ENCODE assay signal across 9 cellular contexts in genomic region chr7:149669121-149669818, GRCh38.
A peak's percentile ranks its signal among the peaks of the same experiment; 100 is the strongest.
DNase-seq lines count a peak whose midpoint lies in the region; ATAC-seq and TF ChIP-seq lines count a peak whose summit lies in the region.
"Had no signal": no experiment of that assay in that cellular context is flagged by ENCODE, and none has a peak within 500 bp of the region (broad histone marks: within the 10 kb centered on the region; RNA-seq: fewer than 3 reads in every experiment).

No MANE protein-coding gene starts in this region.

- H3K4me3 ChIP-seq in AG10803 (ENCODE audit: low read length) (no peak overlapping the region), RWPE2 (ENCODE audit: severe bottlenecking) (no peak overlapping the region)
- H3K4me3 ChIP-seq: skin epidermis had no signal

- no peaks in the 10 kb centered on the region for H3K9me3 ChIP-seq in RWPE2 (ENCODE audit: severe bottlenecking)

- H3K27me3 ChIP-seq in RWPE2 (ENCODE audit: insufficient read depth, poor library complexity, severe bottlenecking) = peaks cover 7% of the 10 kb centered on the region

- peaks cover 37 to 62% of the 10 kb centered on the region in 2 donors for H3K27me3 Mint-ChIP-seq in natural killer cell (ENCODE audit: low read depth in 2 of 2)

- no peak overlapping the region for H3K27ac Mint-ChIP-seq in natural killer cell

- no peaks in the 10 kb centered on the region for H3K4me1 Mint-ChIP-seq in natural killer cell

- H3K9me3 Mint-ChIP-seq in natural killer cell = no peaks in the 10 kb centered on the region

- H3K36me3 ChIP-seq in RWPE2 (ENCODE audit: low read depth) = no peaks in the 10 kb centered on the region

- H3K4me3 Mint-ChIP-seq in natural killer cell = no peak overlapping the region

- TF ChIP-seq CTCF in AG10803 (conservative IDR thresholded peaks at IDR 0.05; ENCODE audit: low read length) (peak; percentile 75), GM12872 (IDR thresholded peaks at IDR 0.05; ENCODE audit: insufficient read depth, low read depth, low read length) (peak; percentile 45; the same call in 2 of the 3 replicates), RWPE2 (IDR thresholded peaks at IDR 0.05; ENCODE audit: poor library complexity, severe bottlenecking) (peak; percentile 62), natural killer cell (IDR thresholded peaks at IDR 0.05) (no peak)

- DNase-seq in AG10803 (ENCODE audit: low read depth) (peak; percentile 53), RWPE2 (ENCODE audit: low spot score) (no peak), foreskin melanocyte (peak; percentile 25), HK-2 (ENCODE audit: unreplicated experiment) (no peak), natural killer cell (no peak), HuH-7.5 (ENCODE audit: low spot score) (no peak)
- no peak for DNase-seq in stimulated activated CD8-positive, alpha-beta memory T cell treated with anti-CD3 and anti-CD28 coated beads, Interleukin-4, amount 100 ng/mL, for 48 hours

- ATAC-seq in RWPE2 (ENCODE audit: low read depth) = no peak
- no peak for ATAC-seq in natural killer cell

- intact Hi-C loops in natural killer cell (cut with micrococcal nuclease) = loop anchor here (1.0 to 10.0 kb wide), 2 partner anchors 73 to 606 kb away; no protein-coding TSS in a partner anchor

- no peaks in the 10 kb centered on the region for H3K4me1 ChIP-seq in RWPE2 (ENCODE audit: insufficient read depth, poor library complexity, severe bottlenecking)

- H3K27ac ChIP-seq in RWPE2 (ENCODE audit: poor library complexity, severe bottlenecking) = no peak overlapping the region
- H3K27ac ChIP-seq: skin epidermis had no signal

- H3K36me3 Mint-ChIP-seq in natural killer cell = no peaks in the 10 kb centered on the region

Comparison
In these comparisons a context has a peak if more than half of its experiments do, and no peak if none do; other contexts are left out.
1. DNase-seq: peak in AG10803 (single experiment) and foreskin melanocyte (single experiment); none in RWPE2 (single experiment), HK-2 (single experiment), natural killer cell (single experiment), stimulated activated CD8-positive, alpha-beta memory T cell treated with anti-CD3 and anti-CD28 coated beads, Interleukin-4, amount 100 ng/mL, for 48 hours (single experiment) and HuH-7.5 (single experiment).